16 cellular contexts compared by ENCODE assay signal in genomic region chr7:117665393-117665792, GRCh38.
"Had no signal": no experiment of that assay in that cellular context is flagged by ENCODE, and none has a peak within 500 bp of the region (broad histone marks: within the 10 kb centered on the region; RNA-seq: fewer than 3 reads in every experiment).

No MANE protein-coding gene starts in this region.

- H3K4me3 Mint-ChIP-seq: activated CD4-positive, alpha-beta T cell treated with anti-CD3 and anti-CD28 coated beads for 36 hours; activated CD8-positive, alpha-beta T cell treated with anti-CD3 and anti-CD28 coated beads, Interleukin-2, amount 10 ng/mL, durations not matched to agents 7 days and 5 days; activated naive CD8-positive, alpha-beta T cell treated with anti-CD3 and anti-CD28 coated beads, Interleukin-2, amount 50 U/mL, for 24 hours; activated T-helper 1 cell treated with anti-CD3 and anti-CD28 coated beads, Interleukin-12 subunit alpha, Interleukin-12 subunit beta, Interleukin-2, Interleukin-4 antibody, amounts not matched to agents 30 ng/mL and 10 ng/mL and 1 ng/mL, durations not matched to agents 14 hours and 24 hours and 36 hours; brain; T-cell had no signal

- H3K36me3 ChIP-seq: gastrocnemius medialis, heart right ventricle, right atrium auricular region, uterus had no signal

- H3K4me1 ChIP-seq: gastrocnemius medialis, heart right ventricle, right atrium auricular region, uterus had no signal

- H3K4me3 ChIP-seq: gastrocnemius medialis, heart right ventricle, right atrium auricular region, uterus had no signal

- H3K36me3 Mint-ChIP-seq: brain, T-cell had no signal

- H3K27ac Mint-ChIP-seq: activated CD4-positive, alpha-beta T cell treated with anti-CD3 and anti-CD28 coated beads for 36 hours; activated CD8-positive, alpha-beta T cell treated with anti-CD3 and anti-CD28 coated beads, Interleukin-2, amount 10 ng/mL, durations not matched to agents 7 days and 5 days; activated naive CD8-positive, alpha-beta T cell treated with anti-CD3 and anti-CD28 coated beads, Interleukin-2, amount 50 U/mL, for 24 hours; activated T-helper 1 cell treated with anti-CD3 and anti-CD28 coated beads, Interleukin-12 subunit alpha, Interleukin-12 subunit beta, Interleukin-2, Interleukin-4 antibody, amounts not matched to agents 30 ng/mL and 10 ng/mL and 1 ng/mL, durations not matched to agents 14 hours and 24 hours and 36 hours; brain; T-cell had no signal

- H3K27me3 ChIP-seq: gastrocnemius medialis, heart right ventricle, right atrium auricular region, uterus had no signal

- H3K9me3 ChIP-seq: gastrocnemius medialis, heart right ventricle, right atrium auricular region, uterus had no signal

- H3K27ac ChIP-seq: gastrocnemius medialis, heart right ventricle, right atrium auricular region, uterus had no signal

- FAIRE-seq: small intestine had no signal

- ATAC-seq: activated CD4-positive, alpha-beta T cell treated with anti-CD3 and anti-CD28 coated beads for 36 hours; activated CD8-positive, alpha-beta T cell treated with anti-CD3 and anti-CD28 coated beads, Interleukin-2, amount 10 ng/mL, durations not matched to agents 7 days and 5 days; activated naive CD8-positive, alpha-beta T cell treated with anti-CD3 and anti-CD28 coated beads, Interleukin-2, amount 50 U/mL, for 24 hours; gastrocnemius medialis; heart right ventricle; T-cell had no signal

- H3K9me3 Mint-ChIP-seq: activated naive CD8-positive, alpha-beta T cell treated with anti-CD3 and anti-CD28 coated beads, Interleukin-2, amount 50 U/mL, for 24 hours; activated T-helper 1 cell treated with anti-CD3 and anti-CD28 coated beads, Interleukin-12 subunit alpha, Interleukin-12 subunit beta, Interleukin-2, Interleukin-4 antibody, amounts not matched to agents 30 ng/mL and 10 ng/mL and 1 ng/mL, durations not matched to agents 14 hours and 24 hours and 36 hours; brain; T-cell had no signal

- DNase-seq: activated CD4-positive, alpha-beta T cell treated with anti-CD3 and anti-CD28 coated beads for 36 hours; activated CD8-positive, alpha-beta memory T cell treated with anti-CD3 and anti-CD28 coated beads, Interleukin-2, amount 50 U/mL, for 48 hours; activated CD8-positive, alpha-beta T cell treated with anti-CD3 and anti-CD28 coated beads, Interleukin-2, amount 10 ng/mL, durations not matched to agents 7 days and 5 days; activated naive CD4-positive, alpha-beta T cell; activated naive CD8-positive, alpha-beta T cell treated with anti-CD3 and anti-CD28 coated beads, Interleukin-2, amount 50 U/mL, for 24 hours; cerebellar nuclear complex; gastrocnemius medialis; heart right ventricle; mesendoderm; small intestine; T-cell; T1000; uterus had no signal

- H3K27me3 Mint-ChIP-seq: activated naive CD8-positive, alpha-beta T cell treated with anti-CD3 and anti-CD28 coated beads, Interleukin-2, amount 50 U/mL, for 24 hours; brain; T-cell had no signal

- H3K4me1 Mint-ChIP-seq: activated CD4-positive, alpha-beta T cell treated with anti-CD3 and anti-CD28 coated beads for 36 hours; activated naive CD8-positive, alpha-beta T cell treated with anti-CD3 and anti-CD28 coated beads, Interleukin-2, amount 50 U/mL, for 24 hours; brain; T-cell had no signal
